Comparison of ENCODE assay signal across 35 cellular contexts in the genomic region with DNA sequence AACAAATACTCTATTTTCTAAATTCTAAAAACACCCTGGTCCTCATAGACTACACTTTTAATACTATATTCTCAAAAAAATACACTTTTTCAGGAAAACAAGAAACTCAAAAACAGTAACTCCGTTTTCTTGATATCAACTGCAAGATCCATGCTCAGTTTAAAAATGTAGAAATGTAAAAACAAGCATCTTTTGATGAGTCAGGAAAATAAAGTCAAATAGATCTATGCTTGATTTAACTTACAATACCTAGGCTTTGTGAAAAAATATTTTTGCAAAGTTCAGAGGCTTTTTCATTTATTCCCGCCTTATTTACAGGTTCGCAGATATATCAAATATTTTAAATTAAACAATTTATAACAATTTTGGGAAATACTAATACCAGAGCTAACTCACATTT.
"Had no signal": no experiment of that assay in that cellular context is flagged by ENCODE, and none has a peak within 500 bp of the region (broad histone marks: within the 10 kb centered on the region; RNA-seq: fewer than 3 reads in every experiment).

No MANE protein-coding gene starts in this region.

- H3K4me3 ChIP-seq: adrenal gland, body of pancreas, breast epithelium had no signal

- DNase-seq: activated B cell treated with CpG ODN at 0.5 μM for 24 hours; activated CD4-positive, alpha-beta memory T cell treated with anti-CD3 and anti-CD28 coated beads for 36 hours; activated CD4-positive, alpha-beta T cell treated with anti-CD3 and anti-CD28 coated beads for 4 hours; activated CD4-positive, alpha-beta T cell treated with anti-CD3 and anti-CD28 coated beads, Interleukin-2, amount 10 ng/mL, durations not matched to agents 24 days and 14 days; activated CD4-positive, alpha-beta T cell treated with anti-CD3 and anti-CD28 coated beads, Interleukin-2, amount 50 U/mL, for 1 hour; activated CD4-positive, alpha-beta T cell treated with anti-CD3 and anti-CD28 coated beads, Interleukin-2, amount 50 U/mL, for 4 hours; activated CD4-positive, CD25-positive, alpha-beta regulatory T cell treated with anti-CD3 and anti-CD28 coated beads, Interleukin-2, amount 50 U/mL, for 72 hours; activated CD8-positive, alpha-beta memory T cell treated with anti-CD3 and anti-CD28 coated beads, Interleukin-2, amount 50 U/mL, for 4 hours; activated CD8-positive, alpha-beta T cell treated with anti-CD3 and anti-CD28 coated beads for 36 hours; activated effector memory CD4-positive, alpha-beta T cell treated with anti-CD3 and anti-CD28 coated beads, Interleukin-2, amount 50 U/mL, for 16 hours; activated gamma-delta T cell treated with Interleukin-2 at 50 U/mL for 16 hours; activated naive CD4-positive, alpha-beta T cell; activated naive CD4-positive, alpha-beta T cell treated with anti-CD3 and anti-CD28 coated beads for 36 hours; activated naive CD4-positive, alpha-beta T cell treated with anti-CD3 and anti-CD28 coated beads, Interleukin-2, amount 50 U/mL, for 16 hours; activated naive CD8-positive, alpha-beta T cell treated with anti-CD3 and anti-CD28 coated beads for 36 hours; activated T-cell treated with anti-CD3 and anti-CD28 coated beads for 4 hours; activated T-cell treated with anti-CD3 and anti-CD28 coated beads, Interleukin-2, amount 50 U/mL, for 1 hour; activated T-cell treated with anti-CD3 and anti-CD28 coated beads, Interleukin-2, amount 50 U/mL, for 4 hours; activated T-cell treated with anti-CD3 and anti-CD28 coated beads, Interleukin-2, amount 50 U/mL, for 72 hours; adrenal gland; amniotic stem cell; aorta; body of pancreas; brain microvascular endothelial cell; central memory CD4-positive, alpha-beta T cell; T-helper 2 cell; T-helper 9 cell had no signal

- H3K27ac ChIP-seq: adrenal gland, body of pancreas, brain microvascular endothelial cell, breast epithelium, VCaP had no signal

- FAIRE-seq: astrocyte, TTC549 had no signal

- H3K4me3 Mint-ChIP-seq: activated B cell treated with CpG ODN at 0.5 μM for 24 hours; activated CD4-positive, alpha-beta memory T cell treated with anti-CD3 and anti-CD28 coated beads for 36 hours; activated CD4-positive, alpha-beta T cell treated with anti-CD3 and anti-CD28 coated beads, Interleukin-2, amount 10 ng/mL, durations not matched to agents 24 days and 14 days; activated CD8-positive, alpha-beta T cell treated with anti-CD3 and anti-CD28 coated beads for 36 hours; activated naive CD4-positive, alpha-beta T cell treated with anti-CD3 and anti-CD28 coated beads for 36 hours; activated naive CD8-positive, alpha-beta T cell treated with anti-CD3 and anti-CD28 coated beads for 36 hours; activated T-cell treated with anti-CD3 and anti-CD28 coated beads, Interleukin-2, amount 50 U/mL, for 4 hours; activated T-cell treated with anti-CD3 and anti-CD28 coated beads, Interleukin-2, amount 50 U/mL, for 72 hours; activated T-helper 1 cell treated with anti-CD3 and anti-CD28 coated beads, Interleukin-12 subunit alpha, Interleukin-12 subunit beta, Interleukin-2, Interleukin-4 antibody, amounts not matched to agents 30 ng/mL and 10 ng/mL and 1 ng/mL, durations not matched to agents 14 hours and 24 hours and 36 hours; activated T-helper 17 cell treated with anti-CD3 and anti-CD28 coated beads, Interleukin-2, amount 50 U/mL, for 72 hours; T-helper 2 cell treated with Interferon-gamma antibody and Interleukin-4, amounts not matched to agents 5 μg/mL and 100 μg/mL, for 36 hours had no signal

- H3K4me1 Mint-ChIP-seq: activated B cell treated with CpG ODN at 0.5 μM for 24 hours; activated T-helper 17 cell treated with anti-CD3 and anti-CD28 coated beads, Interleukin-2, amount 50 U/mL, for 72 hours had no signal

- H3K27ac Mint-ChIP-seq: activated B cell treated with CpG ODN at 0.5 μM for 24 hours; activated CD4-positive, alpha-beta memory T cell treated with anti-CD3 and anti-CD28 coated beads for 36 hours; activated CD4-positive, alpha-beta T cell treated with anti-CD3 and anti-CD28 coated beads, Interleukin-2, amount 10 ng/mL, durations not matched to agents 24 days and 14 days; activated CD8-positive, alpha-beta T cell treated with anti-CD3 and anti-CD28 coated beads for 36 hours; activated naive CD4-positive, alpha-beta T cell treated with anti-CD3 and anti-CD28 coated beads for 36 hours; activated naive CD4-positive, alpha-beta T cell treated with anti-CD3 and anti-CD28 coated beads, Interleukin-2, amount 50 U/mL, for 72 hours; activated naive CD8-positive, alpha-beta T cell treated with anti-CD3 and anti-CD28 coated beads for 36 hours; activated T-cell treated with anti-CD3 and anti-CD28 coated beads, Interleukin-2, amount 50 U/mL, for 72 hours; activated T-helper 1 cell treated with anti-CD3 and anti-CD28 coated beads, Interleukin-12 subunit alpha, Interleukin-12 subunit beta, Interleukin-2, Interleukin-4 antibody, amounts not matched to agents 30 ng/mL and 10 ng/mL and 1 ng/mL, durations not matched to agents 14 hours and 24 hours and 36 hours; activated T-helper 17 cell treated with anti-CD3 and anti-CD28 coated beads, Interleukin-2, amount 50 U/mL, for 72 hours; T-helper 2 cell treated with Interferon-gamma antibody and Interleukin-4, amounts not matched to agents 5 μg/mL and 100 μg/mL, for 36 hours had no signal

- H3K36me3 ChIP-seq: brain microvascular endothelial cell had no signal

- H3K27me3 Mint-ChIP-seq: activated B cell treated with CpG ODN at 0.5 μM for 24 hours; activated CD4-positive, alpha-beta memory T cell treated with anti-CD3 and anti-CD28 coated beads for 36 hours; activated CD4-positive, alpha-beta T cell treated with anti-CD3 and anti-CD28 coated beads, Interleukin-2, amount 10 ng/mL, durations not matched to agents 24 days and 14 days; activated CD8-positive, alpha-beta T cell treated with anti-CD3 and anti-CD28 coated beads for 36 hours; activated naive CD8-positive, alpha-beta T cell treated with anti-CD3 and anti-CD28 coated beads for 36 hours; activated T-helper 17 cell treated with anti-CD3 and anti-CD28 coated beads, Interleukin-2, amount 50 U/mL, for 72 hours had no signal

- H3K27me3 ChIP-seq: adrenal gland, body of pancreas, brain microvascular endothelial cell, breast epithelium had no signal

- H3K4me1 ChIP-seq: adrenal gland, body of pancreas, breast epithelium had no signal

- H3K9me3 ChIP-seq: adrenal gland, body of pancreas, breast epithelium had no signal

- ATAC-seq: activated CD8-positive, alpha-beta T cell treated with anti-CD3 and anti-CD28 coated beads for 36 hours; activated naive CD4-positive, alpha-beta T cell treated with anti-CD3 and anti-CD28 coated beads, Interleukin-2, amount 50 U/mL, for 72 hours; activated T-cell treated with anti-CD3 and anti-CD28 coated beads, Interleukin-2, amount 50 U/mL, for 4 hours; activated T-cell treated with anti-CD3 and anti-CD28 coated beads, Interleukin-2, amount 50 U/mL, for 72 hours; activated T-helper 17 cell treated with anti-CD3 and anti-CD28 coated beads, Interleukin-2, amount 50 U/mL, for 72 hours; body of pancreas had no signal

- H3K9me3 Mint-ChIP-seq: activated B cell treated with CpG ODN at 0.5 μM for 24 hours; activated CD4-positive, alpha-beta memory T cell treated with anti-CD3 and anti-CD28 coated beads for 36 hours; activated CD4-positive, alpha-beta T cell treated with anti-CD3 and anti-CD28 coated beads, Interleukin-2, amount 10 ng/mL, durations not matched to agents 24 days and 14 days; activated CD8-positive, alpha-beta T cell treated with anti-CD3 and anti-CD28 coated beads for 36 hours; activated naive CD4-positive, alpha-beta T cell treated with anti-CD3 and anti-CD28 coated beads for 36 hours; activated naive CD4-positive, alpha-beta T cell treated with anti-CD3 and anti-CD28 coated beads, Interleukin-2, amount 50 U/mL, for 72 hours; activated naive CD8-positive, alpha-beta T cell treated with anti-CD3 and anti-CD28 coated beads for 36 hours; activated T-cell treated with anti-CD3 and anti-CD28 coated beads, Interleukin-2, amount 50 U/mL, for 4 hours; activated T-cell treated with anti-CD3 and anti-CD28 coated beads, Interleukin-2, amount 50 U/mL, for 72 hours; activated T-helper 1 cell treated with anti-CD3 and anti-CD28 coated beads, Interleukin-12 subunit alpha, Interleukin-12 subunit beta, Interleukin-2, Interleukin-4 antibody, amounts not matched to agents 30 ng/mL and 10 ng/mL and 1 ng/mL, durations not matched to agents 14 hours and 24 hours and 36 hours; activated T-helper 17 cell treated with anti-CD3 and anti-CD28 coated beads, Interleukin-2, amount 50 U/mL, for 72 hours; T-helper 2 cell treated with Interferon-gamma antibody and Interleukin-4, amounts not matched to agents 5 μg/mL and 100 μg/mL, for 36 hours had no signal
